Comparison of ENCODE assay signal across 11 cellular contexts in the genomic region with DNA sequence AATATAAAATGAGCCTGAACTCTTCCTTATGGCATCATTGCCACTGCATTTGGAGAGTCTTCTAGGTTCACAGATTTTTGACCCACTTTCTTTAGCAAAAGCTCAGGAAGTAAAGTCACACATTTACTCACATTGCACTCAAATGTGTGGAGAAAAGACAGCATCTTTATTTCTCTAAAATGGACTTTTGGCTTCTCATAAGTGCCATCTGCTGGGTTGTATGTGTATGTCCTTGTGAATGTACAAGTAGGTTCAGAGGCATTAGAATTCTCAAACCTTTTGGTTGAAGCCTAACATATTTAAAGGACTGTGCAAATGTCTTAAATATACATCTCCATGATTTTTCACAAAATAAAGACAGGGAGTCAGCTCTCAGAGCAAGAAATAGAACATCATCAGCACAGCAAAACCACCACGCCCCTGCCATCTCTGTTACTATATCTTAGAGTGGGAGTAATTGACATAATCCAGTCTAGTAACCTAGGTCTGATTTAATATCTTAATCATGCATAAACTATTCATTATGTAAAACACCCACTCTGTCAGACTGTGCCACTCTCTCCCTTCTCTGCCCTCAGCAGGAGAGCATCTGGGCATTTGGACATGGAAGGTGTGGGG. TPM values are rescaled to one million over a fixed set of nuclear protein-coding genes. Genes with fewer than 3 reads are reported as not detected.
DNase-seq lines count a peak whose midpoint lies in the region; ATAC-seq and TF ChIP-seq lines count a peak whose summit lies in the region.
"Had no signal": no experiment of that assay in that cellular context is flagged by ENCODE, and none has a peak within 500 bp of the region (broad histone marks: within the 10 kb centered on the region; RNA-seq: fewer than 3 reads in every experiment).

No MANE protein-coding gene starts in this region.

- BruUV-seq in OCI-LY7 (replicated peaks; lab: Mats Ljungman, UMichigan), result no TSS peak

- DNase-seq in NCI-H1694 treated with DMSO at 0.1 percent for 48 hours (lab: John Stamatoyannopoulos, UW) (peak; percentile 28), NCI-H1694 (lab: John Stamatoyannopoulos, UW) (no peak), OCI-LY7 (ENCODE audit: low spot score) (no peak), foreskin melanocyte (peak; percentile 45), superior temporal gyrus (ENCODE audit: extremely low spot score) (peak; percentile 78), D341Med (ENCODE audit: low spot score) (no peak)
- no peak for DNase-seq in activated CD4-positive, alpha-beta T cell treated with anti-CD3 and anti-CD28 coated beads for 4 hours
- DNase-seq: aorta had no signal

- H3K9me3 ChIP-seq in OCI-LY7 (ENCODE audit: low read length), result no peaks in the 10 kb centered on the region
- H3K9me3 ChIP-seq: SJCRH30 had no signal

- no peaks in the 10 kb centered on the region for H4K20me1 ChIP-seq in OCI-LY7 (ENCODE audit: insufficient read depth, low read length)

- POLR2A ChIA-PET in OCI-LY7 (lab: Charles Lee), result interaction anchor here (0.6 kb wide), 1 partner anchor 644 kb away, joined by 3 read pairs; no protein-coding TSS in a partner anchor

- CTCF ChIA-PET in OCI-LY7 (lab: Charles Lee; ENCODE audit: unreplicated experiment), result no interaction called here

- no peak overlapping the region for H3K4me2 ChIP-seq in OCI-LY7 (ENCODE audit: low read length)

- ATAC-seq in HG02870 (IDR thresholded peaks at IDR 0.05; ENCODE audit: unreplicated experiment), result no peak

- H3K9me2 ChIP-seq in OCI-LY7 (ENCODE audit: insufficient read depth, low read length), result no peaks in the 10 kb centered on the region

- no peaks in the 10 kb centered on the region for H3K4me1 ChIP-seq in OCI-LY7 (ENCODE audit: insufficient read depth, low read length, poor library complexity, severe bottlenecking)
- H3K4me1 ChIP-seq: SJCRH30 had no signal

- H2AFZ ChIP-seq in OCI-LY7 (ENCODE audit: low read length), result no peak overlapping the region

- H3K36me3 ChIP-seq in OCI-LY7 (ENCODE audit: insufficient read depth, low read length), result no peaks in the 10 kb centered on the region
- H3K36me3 ChIP-seq: SJCRH30 had no signal

- H3K27ac ChIP-seq in OCI-LY7 (ENCODE audit: low read depth, low read length, poor library complexity, severe bottlenecking), result no peak overlapping the region
- H3K27ac ChIP-seq: SJCRH30 had no signal

- no peak overlapping the region for H3K4me3 ChIP-seq in OCI-LY7 (ENCODE audit: low read depth, low read length, poor library complexity, severe bottlenecking)
- H3K4me3 ChIP-seq: SJCRH30 had no signal

- peak; percentile 39; the same call in 1 of the 2 replicates for TF ChIP-seq CTCF in OCI-LY7 (conservative IDR thresholded peaks at IDR 0.05; ENCODE audit: low read length)

- intact Hi-C loops in OCI-LY7 (cut with micrococcal nuclease; ENCODE audit: unreplicated experiment), result no loop called here

- no peaks in the 10 kb centered on the region for H3K79me2 ChIP-seq in OCI-LY7 (ENCODE audit: insufficient read depth, low read depth, low read length)

RNA-seq across cellular contexts. Expression of a gene that starts 42.2 kb away (rescaled TPM):
- not detected in 2 replicates for total RNA-seq in OCI-LY7 (2014; rRNA removed; shearing (Covaris generic))
- not detected in 2 replicates for total RNA-seq in OCI-LY7 (2022)
- total RNA-seq: B cell, SJCRH30 had no signal

Comparison
In these comparisons a context has a peak if more than half of its experiments do, and no peak if none do; other contexts are left out.
1. DNase-seq: peak in NCI-H1694 treated with DMSO at 0.1 percent for 48 hours (single experiment), foreskin melanocyte (single experiment) and superior temporal gyrus (single experiment); none in NCI-H1694 (single experiment), OCI-LY7 (single experiment), D341Med (single experiment) and activated CD4-positive, alpha-beta T cell treated with anti-CD3 and anti-CD28 coated beads for 4 hours (0 of 2).